ENCODE assay signal across 27 cellular contexts in the genomic region with DNA sequence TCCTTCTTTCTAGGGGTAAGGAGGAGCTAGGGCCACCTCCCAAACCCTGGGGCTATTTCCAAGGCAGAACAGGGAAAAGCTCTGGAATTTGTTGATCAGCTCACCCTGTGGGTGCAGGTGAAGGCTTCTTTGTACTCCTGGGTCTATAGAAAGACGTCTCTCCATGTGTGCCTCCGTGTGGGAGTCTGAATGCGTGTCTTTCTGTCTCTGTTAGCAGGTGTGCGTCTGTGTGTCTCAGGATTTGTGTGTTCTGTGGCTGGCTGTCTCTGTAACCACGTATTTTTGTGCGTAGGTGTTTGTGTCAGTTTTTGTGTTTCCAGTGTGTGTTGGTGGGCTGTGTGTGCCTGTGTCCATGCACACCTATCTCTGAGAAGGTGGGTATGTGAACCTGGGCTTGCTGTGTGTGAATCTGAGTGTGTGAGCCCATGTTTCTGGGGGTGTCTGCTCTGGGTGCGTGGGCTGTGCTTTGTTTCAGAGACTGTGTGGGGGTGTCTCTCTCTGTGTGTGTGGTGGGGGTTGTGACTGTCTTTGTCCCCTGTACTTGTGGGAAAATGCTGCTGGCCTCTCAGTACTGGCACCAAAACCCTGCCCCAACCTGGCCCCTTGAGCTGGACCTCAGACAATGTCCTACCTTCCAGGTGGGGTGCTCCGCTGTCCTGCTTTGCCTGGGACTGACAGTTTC. TPM values are rescaled to one million over a fixed set of nuclear protein-coding genes. Genes with fewer than 3 reads are reported as not detected.
A peak's percentile ranks its signal among the peaks of the same experiment; 100 is the strongest.
DNase-seq lines count a peak whose midpoint lies in the region; ATAC-seq and TF ChIP-seq lines count a peak whose summit lies in the region.
"Had no signal": no experiment of that assay in that cellular context is flagged by ENCODE, and none has a peak within 500 bp of the region (broad histone marks: within the 10 kb centered on the region; RNA-seq: fewer than 3 reads in every experiment).

No MANE protein-coding gene starts in this region.

- H3K4me1 ChIP-seq in iPS-20b (ENCODE audit: insufficient read depth, low read length), result peaks cover 48% of the 10 kb centered on the region
- H3K4me1 ChIP-seq: HAP-1, lower lobe of right lung, right atrium auricular region, transverse colon had no signal

- no peak for TF ChIP-seq CTCF in brain microvascular endothelial cell (IDR thresholded peaks at IDR 0.05; ENCODE audit: low read depth, low read length, missing control alignments)

- DNase-seq in activated T-cell treated with anti-CD3 and anti-CD28 coated beads, Interleukin-2, amount 50 U/mL, for 24 hours, result no peak
- DNase-seq in activated T-cell treated with anti-CD3 and anti-CD28 coated beads, Interleukin-2, amount 50 U/mL, for 48 hours, result no peak
- DNase-seq in T-helper 17 cell (no peak), dermis blood vessel endothelial cell (no peak), brain microvascular endothelial cell (no peak), cerebellum (ENCODE audit: low spot score) (no peak)
- DNase-seq in stimulated activated effector memory CD8-positive, alpha-beta T cell treated with anti-CD3 and anti-CD28 coated beads, Interleukin-12 subunit alpha, Interleukin-12 subunit beta, amount 100 ng/mL, for 72 hours (ENCODE audit: low spot score in 2 of 2), result no peak
- DNase-seq: activated B cell treated with CpG ODN at 0.5 μM for 24 hours; activated CD4-positive, alpha-beta memory T cell treated with anti-CD3 and anti-CD28 coated beads for 36 hours; activated naive CD4-positive, alpha-beta T cell treated with Interleukin-2 at 50 U/mL for 16 hours; activated T-cell treated with anti-CD3 and anti-CD28 coated beads, Interleukin-2, amount 50 U/mL, for 1 hour; foreskin fibroblast; lower lobe of right lung; NCI-H1417; NCI-H524; RPMI8226; SK-N-SH; transverse colon had no signal

- no peak overlapping the region for H3K4me3 Mint-ChIP-seq in activated T-cell treated with anti-CD3 and anti-CD28 coated beads, Interleukin-2, amount 50 U/mL, for 24 hours
- no peak overlapping the region for H3K4me3 Mint-ChIP-seq in T-helper 17 cell
- H3K4me3 Mint-ChIP-seq in stimulated activated effector memory CD8-positive, alpha-beta T cell treated with anti-CD3 and anti-CD28 coated beads, Interleukin-12 subunit alpha, Interleukin-12 subunit beta, amount 100 ng/mL, for 72 hours, result no peak overlapping the region
- H3K4me3 Mint-ChIP-seq: activated B cell treated with CpG ODN at 0.5 μM for 24 hours; activated CD4-positive, alpha-beta memory T cell treated with anti-CD3 and anti-CD28 coated beads for 36 hours had no signal

- peaks cover 30% of the 10 kb centered on the region for H3K27me3 Mint-ChIP-seq in activated T-cell treated with anti-CD3 and anti-CD28 coated beads, Interleukin-2, amount 50 U/mL, for 24 hours
- H3K27me3 Mint-ChIP-seq in T-helper 17 cell, result peaks cover 43% of the 10 kb centered on the region

- H3K27ac Mint-ChIP-seq in activated T-cell treated with anti-CD3 and anti-CD28 coated beads, Interleukin-2, amount 50 U/mL, for 24 hours, result peak overlapping the region; percentile 7
- H3K27ac Mint-ChIP-seq in T-helper 17 cell, result peak overlapping the region; percentile 77
- H3K27ac Mint-ChIP-seq in stimulated activated effector memory CD8-positive, alpha-beta T cell treated with anti-CD3 and anti-CD28 coated beads, Interleukin-12 subunit alpha, Interleukin-12 subunit beta, amount 100 ng/mL, for 72 hours, result peak overlapping the region; percentile 17
- H3K27ac Mint-ChIP-seq: activated B cell treated with CpG ODN at 0.5 μM for 24 hours; activated CD4-positive, alpha-beta memory T cell treated with anti-CD3 and anti-CD28 coated beads for 36 hours had no signal

- no peak for ATAC-seq in T-helper 17 cell
- ATAC-seq in stimulated activated effector memory CD8-positive, alpha-beta T cell treated with anti-CD3 and anti-CD28 coated beads, Interleukin-12 subunit alpha, Interleukin-12 subunit beta, amount 100 ng/mL, for 72 hours, result no peak

- no peaks in the 10 kb centered on the region for H3K4me1 Mint-ChIP-seq in activated T-cell treated with anti-CD3 and anti-CD28 coated beads, Interleukin-2, amount 50 U/mL, for 24 hours (ENCODE audit: low read depth)
- H3K4me1 Mint-ChIP-seq in T-helper 17 cell, result peaks cover 11% of the 10 kb centered on the region
- H3K4me1 Mint-ChIP-seq in stimulated activated effector memory CD8-positive, alpha-beta T cell treated with anti-CD3 and anti-CD28 coated beads, Interleukin-12 subunit alpha, Interleukin-12 subunit beta, amount 100 ng/mL, for 72 hours, result peaks cover 22% of the 10 kb centered on the region

- H3K4me3 ChIP-seq in iPS-20b (ENCODE audit: low read length) (peak overlapping the region; percentile 33; the same call in 1 of the 2 replicates), brain microvascular endothelial cell (ENCODE audit: low read depth, low read length) (no peak overlapping the region)
- H3K4me3 ChIP-seq: HAP-1, lower lobe of right lung, right atrium auricular region, transverse colon had no signal

- H3K27me3 ChIP-seq in iPS-20b (ENCODE audit: insufficient read depth, low read length) (peaks cover 33% of the 10 kb centered on the region), brain microvascular endothelial cell (replicated peaks) (no peaks in the 10 kb centered on the region)

- H3K9me3 ChIP-seq in T-helper 17 cell (ENCODE audit: control insufficient read depth, low read length, poor library complexity, severe bottlenecking) (no peaks in the 10 kb centered on the region), iPS-20b (ENCODE audit: insufficient read depth, low read depth, low read length) (no peaks in the 10 kb centered on the region)
- H3K9me3 ChIP-seq: HAP-1, lower lobe of right lung, right atrium auricular region, SK-N-SH, transverse colon had no signal

- H3K36me3 Mint-ChIP-seq in activated T-cell treated with anti-CD3 and anti-CD28 coated beads, Interleukin-2, amount 50 U/mL, for 24 hours (ENCODE audit: low read depth), result no peaks in the 10 kb centered on the region
- H3K36me3 Mint-ChIP-seq in T-helper 17 cell (ENCODE audit: low read depth), result peaks cover 3% of the 10 kb centered on the region
- H3K36me3 Mint-ChIP-seq in stimulated activated effector memory CD8-positive, alpha-beta T cell treated with anti-CD3 and anti-CD28 coated beads, Interleukin-12 subunit alpha, Interleukin-12 subunit beta, amount 100 ng/mL, for 72 hours, result no peaks in the 10 kb centered on the region
- H3K36me3 Mint-ChIP-seq: activated CD4-positive, alpha-beta memory T cell treated with anti-CD3 and anti-CD28 coated beads for 36 hours had no signal

- H3K36me3 ChIP-seq in iPS-20b (ENCODE audit: insufficient read depth, low read depth, low read length), result no peaks in the 10 kb centered on the region
- H3K36me3 ChIP-seq in brain microvascular endothelial cell (replicated peaks), result no peaks in the 10 kb centered on the region
- H3K36me3 ChIP-seq: HAP-1, lower lobe of right lung, right atrium auricular region, transverse colon had no signal

- peak overlapping the region; percentile 15 for H3K9ac ChIP-seq in iPS-20b (ENCODE audit: low read depth, low read length)
- H3K9ac ChIP-seq: SK-N-SH had no signal

- H3K9me3 Mint-ChIP-seq in activated T-cell treated with anti-CD3 and anti-CD28 coated beads, Interleukin-2, amount 50 U/mL, for 24 hours, result no peaks in the 10 kb centered on the region
- no peaks in the 10 kb centered on the region for H3K9me3 Mint-ChIP-seq in stimulated activated effector memory CD8-positive, alpha-beta T cell treated with anti-CD3 and anti-CD28 coated beads, Interleukin-12 subunit alpha, Interleukin-12 subunit beta, amount 100 ng/mL, for 72 hours
- H3K9me3 Mint-ChIP-seq: activated B cell treated with CpG ODN at 0.5 μM for 24 hours; activated CD4-positive, alpha-beta memory T cell treated with anti-CD3 and anti-CD28 coated beads for 36 hours had no signal

- in situ Hi-C loops in brain microvascular endothelial cell (cut with HindIII; ENCODE audit: low pct_ligation_motif_present, low sequenced_read_pairs), result no loop called here

- H3K27ac ChIP-seq in iPS-20b (ENCODE audit: low read length) (no peak overlapping the region), brain microvascular endothelial cell (no peak overlapping the region)
- H3K27ac ChIP-seq: lower lobe of right lung, right atrium auricular region, transverse colon had no signal

RNA-seq across cellular contexts. Expression of a gene that starts 12.7 kb away (rescaled TPM):
- under 1 TPM in 1 of 2 donors, not detected in 1; 0.15 TPM for total RNA-seq in T-helper 17 cell
- total RNA-seq in dermis blood vessel endothelial cell, result not detected in 2 replicates
- not detected for total RNA-seq in cerebellum
- total RNA-seq: A172; activated B cell treated with CpG ODN at 0.5 μM for 24 hours; activated CD4-positive, alpha-beta memory T cell treated with anti-CD3 and anti-CD28 coated beads for 36 hours; Daoy; epithelial cell of proximal tubule; lower lobe of right lung; MCF 10A; osteocyte; right atrium auricular region; T-helper 2 cell treated with Interferon-gamma antibody and Interleukin-4, amounts not matched to agents 100 ng/mL and 5 ng/mL, for 36 hours; transverse colon had no signal

RNA-seq across cellular contexts. Expression of a gene that starts 25.9 kb away (rescaled TPM):
- total RNA-seq in T-helper 17 cell (10 to 100 TPM; 74.0 to 78.2 TPM), dermis blood vessel endothelial cell (17.2 and 19.1 TPM in 2 replicates), cerebellum (15.9 TPM)

Comparison
In these comparisons a context has a peak if more than half of its experiments do, and no peak if none do; other contexts are left out.
1. H3K27ac Mint-ChIP-seq: peak in every context shown above with its lines; median percentile 77 in T-helper 17 cell; 17 in stimulated activated effector memory CD8-positive, alpha-beta T cell treated with anti-CD3 and anti-CD28 coated beads, Interleukin-12 subunit alpha, Interleukin-12 subunit beta, amount 100 ng/mL, for 72 hours; 7 in activated T-cell treated with anti-CD3 and anti-CD28 coated beads, Interleukin-2, amount 50 U/mL, for 24 hours.